8 cellular contexts compared by ENCODE assay signal in the genomic region with DNA sequence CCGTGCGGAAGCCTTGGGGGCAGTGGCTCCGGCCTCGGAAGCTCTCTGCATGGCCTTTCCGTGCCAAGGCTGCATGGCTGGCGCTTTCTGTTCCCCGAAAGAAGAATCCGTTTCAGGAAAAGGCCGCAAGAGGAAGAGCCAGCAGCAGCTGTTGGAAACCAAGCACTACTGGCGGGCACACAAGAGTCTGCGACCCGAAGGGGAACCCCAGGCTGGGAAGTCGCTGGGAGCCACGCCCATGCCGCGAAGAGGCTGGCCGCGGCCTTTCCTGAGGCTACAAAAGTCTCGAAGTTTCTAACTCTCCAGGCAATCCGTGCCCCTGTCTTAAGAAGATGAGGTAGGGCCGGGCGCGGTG. TPM values are rescaled to one million over a fixed set of nuclear protein-coding genes. Genes with fewer than 3 reads are reported as not detected.
DNase-seq lines count a peak whose midpoint lies in the region; ATAC-seq and TF ChIP-seq lines count a peak whose summit lies in the region.

A gene (minus strand): TSS at position 191 of the 355 bp plus-strand sequence. CDS start 116 bp downstream, at position 75.

- H3T11ph ChIP-seq in H9 (ENCODE audit: low read length), result no peak within 1 kb of the TSS

- no peak within 1 kb of the TSS for H3K27ac Mint-ChIP-seq in H9
- peak within 1 kb of the TSS; percentile 95 for H3K27ac Mint-ChIP-seq in activated CD8-positive, alpha-beta memory T cell treated with anti-CD3 and anti-CD28 coated beads, Interleukin-2, amount 10 ng/mL, durations not matched to agents 7 days and 5 days
- peak within 1 kb of the TSS; percentile 42 for H3K27ac Mint-ChIP-seq in endothelial cell (ENCODE audit: unreplicated experiment)

- peak within 1 kb of the TSS; percentile 75 for H2AFZ ChIP-seq in H9 (ENCODE audit: low read length)

- H3K27ac ChIP-seq in H9 (ENCODE audit: insufficient read length, low read depth, low read length), result no peak within 1 kb of the TSS
- H3K27ac ChIP-seq in mucosa of rectum (ENCODE audit: low read depth in 2 of 2, low read length in 2 of 2), result peak within 1 kb of the TSS; percentile 78 to 81

- H3K14ac ChIP-seq in H9 (ENCODE audit: insufficient read depth, low read length), result peak within 1 kb of the TSS; percentile 91; the same call in 1 of the 2 replicates

- H3K4ac ChIP-seq in H9 (ENCODE audit: low read depth, low read length), result no peak within 1 kb of the TSS

- no peaks in the 10 kb centered on the region for H4K20me1 ChIP-seq in H9 (ENCODE audit: control insufficient read depth, insufficient read depth, insufficient read length)

- TF ChIP-seq CTCF in H9 (conservative IDR thresholded peaks at IDR 0.05), result no peak
- no peak for TF ChIP-seq CTCF in NB4 (IDR thresholded peaks at IDR 0.05; ENCODE audit: low read depth, low read length)
- TF ChIP-seq CTCF in endothelial cell (IDR thresholded peaks at IDR 0.05; ENCODE audit: unreplicated experiment), result no peak

- DNase-seq in GM04504 (ENCODE audit: low read depth) (peak; percentile 39), H9 (no peak), NB4 (ENCODE audit: low read depth) (peak; percentile 93), endothelial cell (ENCODE audit: low spot score) (no peak), NCI-H748 treated with DMSO at 0.1 percent for 48 hours (lab: John Stamatoyannopoulos, UW) (no peak)
- peak; percentile 90 for DNase-seq in activated CD8-positive, alpha-beta memory T cell treated with anti-CD3 and anti-CD28 coated beads, Interleukin-2, amount 10 ng/mL, durations not matched to agents 7 days and 5 days
- DNase-seq in stimulated activated CD8-positive, alpha-beta memory T cell treated with anti-CD3 and anti-CD28 coated beads, Interleukin-7, amount 100 ng/mL, for 4 hours (ENCODE audit: low read depth in 2 of 2), result peak; percentile 56 to 73

- peaks cover 3% of the 10 kb centered on the region for H3K23me2 ChIP-seq in H9 (ENCODE audit: insufficient read length, low read depth, low read length, poor library complexity, severe bottlenecking)

- H3K4me3 Mint-ChIP-seq in H9 (peak within 1 kb of the TSS; percentile 23 to 52; a peak in 3 of 5 replicates), endothelial cell (ENCODE audit: unreplicated experiment) (peak within 1 kb of the TSS; percentile 47)
- peak within 1 kb of the TSS; percentile 100 for H3K4me3 Mint-ChIP-seq in activated CD8-positive, alpha-beta memory T cell treated with anti-CD3 and anti-CD28 coated beads, Interleukin-2, amount 10 ng/mL, durations not matched to agents 7 days and 5 days

- TF ChIP-seq POLR2A in NB4 (IDR thresholded peaks at IDR 0.05; ENCODE audit: extremely low read depth, insufficient read length), result peak; percentile 73

- no peak within 1 kb of the TSS for H2BK12ac ChIP-seq in H9 (ENCODE audit: insufficient read length, low read depth, low read length)

- WGBS in H9 (ENCODE audit: extremely low coverage, insufficient read length, low lambda C conversion rate), result no CpG with 5 or more reads among the region's 23 CpGs

- H2AK5ac ChIP-seq in H9 (ENCODE audit: insufficient read length, low read length), result no peak within 1 kb of the TSS

- H3K4me1 ChIP-seq in H9 (ENCODE audit: insufficient read depth, low read length) (no peaks in the 10 kb centered on the region), mucosa of rectum (ENCODE audit: control insufficient read depth in 2 of 2, insufficient read depth in 2 of 2, low read length in 2 of 2) (peaks cover 3 to 7% of the 10 kb centered on the region in 2 donors)

- H3K4me1 Mint-ChIP-seq in H9, result no peaks in the 10 kb centered on the region; a peak in 1 of 4 replicates
- peaks cover 46% of the 10 kb centered on the region for H3K4me1 Mint-ChIP-seq in activated CD8-positive, alpha-beta memory T cell treated with anti-CD3 and anti-CD28 coated beads, Interleukin-2, amount 10 ng/mL, durations not matched to agents 7 days and 5 days
- peaks cover 2% of the 10 kb centered on the region for H3K4me1 Mint-ChIP-seq in endothelial cell (ENCODE audit: unreplicated experiment)

- H2BK120ac ChIP-seq in H9 (ENCODE audit: low read depth, low read length, poor library complexity, severe bottlenecking), result no peak within 1 kb of the TSS

- H3K18ac ChIP-seq in H9 (ENCODE audit: insufficient read length, low read depth, low read length), result peak within 1 kb of the TSS; percentile 96

- H3K27me3 ChIP-seq in H9 (ENCODE audit: insufficient read depth, low read length) (no peaks in the 10 kb centered on the region), mucosa of rectum (ENCODE audit: control insufficient read depth in 2 of 2, insufficient read depth in 2 of 2, low read length in 2 of 2) (no peaks in the 10 kb centered on the region)

- peak within 1 kb of the TSS; percentile 18 for H3K4me2 ChIP-seq in H9 (ENCODE audit: insufficient read depth, insufficient read length, low read length)

- H2BK20ac ChIP-seq in H9 (ENCODE audit: low read depth, low read length, poor library complexity, severe bottlenecking), result no peak within 1 kb of the TSS

- H3K9ac ChIP-seq in H9 (ENCODE audit: extremely low read depth, insufficient read length, low read length), result no peak within 1 kb of the TSS
- peak within 1 kb of the TSS; percentile 74 to 77 for H3K9ac ChIP-seq in mucosa of rectum (ENCODE audit: low read depth in 1 of 2, low read length in 2 of 2)

- H3K36me3 Mint-ChIP-seq in H9 (ENCODE audit: insufficient read depth in 1 of 3, low read depth in 3 of 3) (peaks cover 0 to 4% (median 0%) of the 10 kb centered on the region in 3 experiments; a peak in 2 of 7 replicates), endothelial cell (ENCODE audit: low read depth, unreplicated experiment) (no peaks in the 10 kb centered on the region)
- H3K36me3 Mint-ChIP-seq in activated CD8-positive, alpha-beta memory T cell treated with anti-CD3 and anti-CD28 coated beads, Interleukin-2, amount 10 ng/mL, durations not matched to agents 7 days and 5 days, result peaks cover 35% of the 10 kb centered on the region

- H3K36me3 ChIP-seq in mucosa of rectum (ENCODE audit: control insufficient read depth in 2 of 2, insufficient read depth in 2 of 2, low read length in 2 of 2), result no peaks in the 10 kb centered on the region

- no peak within 1 kb of the TSS for H4K8ac ChIP-seq in H9 (replicated peaks; ENCODE audit: insufficient read length, low read depth, low read length)

- peaks cover 0 to 4% of the 10 kb centered on the region in 2 experiments; a peak in 1 of 5 replicates for H3K9me3 Mint-ChIP-seq in H9
- no peaks in the 10 kb centered on the region for H3K9me3 Mint-ChIP-seq in activated CD8-positive, alpha-beta memory T cell treated with anti-CD3 and anti-CD28 coated beads, Interleukin-2, amount 10 ng/mL, durations not matched to agents 7 days and 5 days (ENCODE audit: low read depth)
- no peaks in the 10 kb centered on the region for H3K9me3 Mint-ChIP-seq in endothelial cell (ENCODE audit: unreplicated experiment)

- ATAC-seq in activated CD8-positive, alpha-beta memory T cell treated with anti-CD3 and anti-CD28 coated beads, Interleukin-2, amount 10 ng/mL, durations not matched to agents 7 days and 5 days, result peak; percentile 76

- H3K56ac ChIP-seq in H9 (ENCODE audit: insufficient read length, low read depth, low read length), result no peak within 1 kb of the TSS

- H2BK5ac ChIP-seq in H9 (ENCODE audit: insufficient read length, low read length), result no peak within 1 kb of the TSS

- H2BK15ac ChIP-seq in H9 (ENCODE audit: low read depth, low read length), result no peak within 1 kb of the TSS

- peak within 1 kb of the TSS; percentile 84 for H3K4me3 ChIP-seq in NB4 (ENCODE audit: low read depth, low read length)
- H3K4me3 ChIP-seq in mucosa of rectum (ENCODE audit: low read length in 2 of 2), result peak within 1 kb of the TSS; percentile 71 to 74

- H3K23ac ChIP-seq in H9 (ENCODE audit: insufficient read length, low read depth, low read length), result no peak within 1 kb of the TSS

- H3K9me3 ChIP-seq in H9 (ENCODE audit: control insufficient read depth, low read depth, low read length) (no peaks in the 10 kb centered on the region), mucosa of rectum (ENCODE audit: control insufficient read depth in 2 of 2, low read length in 2 of 2) (no peaks in the 10 kb centered on the region)

- CTCF ChIA-PET in activated CD8-positive, alpha-beta memory T cell treated with anti-CD3 and anti-CD28 coated beads, Interleukin-2, amount 10 ng/mL, durations not matched to agents 7 days and 5 days (lab: Charles Lee), result interaction anchor here (1.0 to 3.8 kb wide), 9 partner anchors 10 to 201 kb away, joined by 3 to 45 read pairs (median 4); a partner anchor contains a TSS

- no peak within 1 kb of the TSS for H4K5ac ChIP-seq in H9 (ENCODE audit: insufficient read length, low read depth, low read length)

- no peak within 1 kb of the TSS for H4K91ac ChIP-seq in H9 (ENCODE audit: insufficient read length, low read depth, low read length)

- H3K79me1 ChIP-seq in H9 (ENCODE audit: insufficient read depth, low read depth, low read length, poor library complexity, severe bottlenecking), result no peaks in the 10 kb centered on the region

- H3K27me3 Mint-ChIP-seq in H9 (ENCODE audit: low read depth) (peaks cover 28% of the 10 kb centered on the region), endothelial cell (ENCODE audit: unreplicated experiment) (peaks cover 2% of the 10 kb centered on the region)
- no peaks in the 10 kb centered on the region for H3K27me3 Mint-ChIP-seq in activated CD8-positive, alpha-beta memory T cell treated with anti-CD3 and anti-CD28 coated beads, Interleukin-2, amount 10 ng/mL, durations not matched to agents 7 days and 5 days

- no peaks in the 10 kb centered on the region for H3K79me2 ChIP-seq in H9 (ENCODE audit: insufficient read depth, low read length)

RNA-seq across cellular contexts. Expression of the gene that starts here (rescaled TPM):
- total RNA-seq in H9 (2021) (1.7 and 1.8 TPM in 2 replicates), endothelial cell (ENCODE audit: unreplicated experiment) (1.8 TPM)
- 10 to 100 TPM; 54.3 to 58.9 TPM for total RNA-seq in activated CD8-positive, alpha-beta memory T cell treated with anti-CD3 and anti-CD28 coated beads, Interleukin-2, amount 10 ng/mL, durations not matched to agents 7 days and 5 days

Comparison
In these comparisons a context has a peak if more than half of its experiments do, and no peak if none do; other contexts are left out.
1. RNA of the gene that starts here (total RNA-seq): 54.3 to 58.9 TPM in activated CD8-positive, alpha-beta memory T cell treated with anti-CD3 and anti-CD28 coated beads, Interleukin-2, amount 10 ng/mL, durations not matched to agents 7 days and 5 days; 1.8 TPM in endothelial cell (single experiment) and 1.7 to 1.8 TPM in H9; every median in the first group is over 10 times any median in the second.
2. DNase-seq: peak in GM04504 (single experiment), NB4 (single experiment), activated CD8-positive, alpha-beta memory T cell treated with anti-CD3 and anti-CD28 coated beads, Interleukin-2, amount 10 ng/mL, durations not matched to agents 7 days and 5 days (single experiment) and stimulated activated CD8-positive, alpha-beta memory T cell treated with anti-CD3 and anti-CD28 coated beads, Interleukin-7, amount 100 ng/mL, for 4 hours (2 of 2); none in H9 (single experiment), endothelial cell (single experiment) and NCI-H748 treated with DMSO at 0.1 percent for 48 hours (single experiment).
3. H3K27ac Mint-ChIP-seq: peak in activated CD8-positive, alpha-beta memory T cell treated with anti-CD3 and anti-CD28 coated beads, Interleukin-2, amount 10 ng/mL, durations not matched to agents 7 days and 5 days (single experiment) and endothelial cell (single experiment); none in H9 (0 of 3).
4. H3K4me3 Mint-ChIP-seq: peak in every context shown above with its lines; median percentile 100 in activated CD8-positive, alpha-beta memory T cell treated with anti-CD3 and anti-CD28 coated beads, Interleukin-2, amount 10 ng/mL, durations not matched to agents 7 days and 5 days; 47 in endothelial cell; 38 in H9.